ENCODE assay signal across 7 cellular contexts in the genomic region with DNA sequence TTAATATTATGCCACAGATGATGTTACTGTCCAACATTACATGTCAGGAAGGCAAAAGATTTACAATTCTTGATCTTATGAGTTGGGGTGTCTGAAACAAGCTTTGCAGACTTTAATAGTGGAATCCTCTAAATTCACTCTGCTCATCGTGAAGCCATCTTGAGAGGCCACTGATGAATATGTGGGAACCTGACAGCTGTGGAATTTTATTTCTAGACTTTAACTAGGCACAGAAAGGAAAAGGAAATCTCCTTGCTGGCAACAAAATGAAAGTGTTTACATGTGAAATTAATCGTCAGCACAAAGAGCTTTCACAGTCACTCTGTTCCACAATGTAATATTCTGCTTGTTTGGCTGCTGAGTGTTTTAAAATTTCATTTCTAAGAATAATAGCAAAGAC. TPM values are rescaled to one million over a fixed set of nuclear protein-coding genes. Genes with fewer than 3 reads are reported as not detected.
DNase-seq lines count a peak whose midpoint lies in the region; ATAC-seq and TF ChIP-seq lines count a peak whose summit lies in the region.

No MANE protein-coding gene starts in this region.

- H3K4me2 ChIP-seq in GM23248 (ENCODE audit: unreplicated experiment) = peak overlapping the region; percentile 99

- H4K20me1 ChIP-seq in GM23248 (ENCODE audit: insufficient read depth) = no peaks in the 10 kb centered on the region

- peak overlapping the region; percentile 51 for H3K9ac ChIP-seq in GM23248

- H3K27me3 Mint-ChIP-seq in endothelial cell (ENCODE audit: unreplicated experiment) = no peaks in the 10 kb centered on the region

- peaks cover 21% of the 10 kb centered on the region for H3K4me1 Mint-ChIP-seq in endothelial cell (ENCODE audit: unreplicated experiment)

- peaks cover 99% of the 10 kb centered on the region for H3F3A ChIP-seq in GM23248 (ENCODE audit: insufficient read depth)

- H3K4me3 ChIP-seq in GM23248 = peak overlapping the region; percentile 53
- peak overlapping the region; percentile 31 for H3K4me3 ChIP-seq in epithelial cell of proximal tubule (ENCODE audit: low read depth, low read length)
- H3K4me3 ChIP-seq in psoas muscle = peak overlapping the region; percentile 37
- no peak overlapping the region for H3K4me3 ChIP-seq in mucosa of descending colon

- no peaks in the 10 kb centered on the region for H3K27me3 ChIP-seq in GM23248 (replicated peaks; ENCODE audit: insufficient read depth)
- no peaks in the 10 kb centered on the region for H3K27me3 ChIP-seq in psoas muscle (ENCODE audit: insufficient read depth in 3 of 3, low read length in 2 of 3)

- H3K9me3 ChIP-seq in GM23248 (ENCODE audit: low read depth) (no peaks in the 10 kb centered on the region), psoas muscle (no peaks in the 10 kb centered on the region), mucosa of descending colon (no peaks in the 10 kb centered on the region)

- ATAC-seq in psoas muscle (peak in 2 of 4 donors; percentile 13 to 21), mucosa of descending colon (no peak)

- H3K9me3 Mint-ChIP-seq in endothelial cell (ENCODE audit: unreplicated experiment) = no peaks in the 10 kb centered on the region

- in situ Hi-C loops in GM23248 (cut with MboI) = no loop called here

- DNase-seq in GM23248 (no peak), NCI-H69 (lab: John Stamatoyannopoulos, UW) (peak; percentile 63), epithelial cell of proximal tubule (ENCODE audit: low read depth) (no peak), psoas muscle (no peak), mucosa of descending colon (no peak), endothelial cell (ENCODE audit: low spot score) (no peak), LoVo (ENCODE audit: low spot score) (no peak)

- H2AFZ ChIP-seq in GM23248 = no peak overlapping the region

- H3K4me3 Mint-ChIP-seq in endothelial cell (ENCODE audit: unreplicated experiment) = no peak overlapping the region

- no peak overlapping the region for H3K27ac Mint-ChIP-seq in endothelial cell (ENCODE audit: unreplicated experiment)

- no peaks in the 10 kb centered on the region for H3K9me2 ChIP-seq in GM23248 (ENCODE audit: insufficient read depth)

- intact Hi-C loops in psoas muscle (cut with DNase I) (no loop called here), mucosa of descending colon (cut with DNase I, micrococcal nuclease) (no loop called here)

- peaks cover 100% of the 10 kb centered on the region for H3K4me1 ChIP-seq in GM23248 (ENCODE audit: insufficient read depth)
- H3K4me1 ChIP-seq in psoas muscle = peaks cover 82% of the 10 kb centered on the region
- peaks cover 15% of the 10 kb centered on the region for H3K4me1 ChIP-seq in mucosa of descending colon (ENCODE audit: low read depth)

- H3K27ac ChIP-seq in GM23248 (peak overlapping the region; percentile 93), psoas muscle (peak overlapping the region; percentile 59)

- 2 to 8% methylated on average over 2 of the region's 2 CpGs for whole genome bisulfite sequencing in GM23248 (ENCODE audit: low coverage in 1 of 2, low lambda C conversion rate in 2 of 2, missing lambda C conversion rate in 2 of 2), 2 experiments
- WGBS in psoas muscle, 3 donors = 14 to 19% (median 18%) methylated on average over 2 of the region's 2 CpGs

- peaks cover 100% of the 10 kb centered on the region for H3K79me2 ChIP-seq in GM23248 (ENCODE audit: insufficient read depth)

- H3K36me3 Mint-ChIP-seq in endothelial cell (ENCODE audit: low read depth, unreplicated experiment) = no peaks in the 10 kb centered on the region

- TF ChIP-seq CTCF in epithelial cell of proximal tubule (conservative IDR thresholded peaks at IDR 0.05; ENCODE audit: low read depth, low read length) = no peak
- TF ChIP-seq CTCF in psoas muscle (IDR thresholded peaks at IDR 0.05) = no peak
- TF ChIP-seq CTCF in mucosa of descending colon (IDR thresholded peaks at IDR 0.05) = no peak
- TF ChIP-seq CTCF in endothelial cell (IDR thresholded peaks at IDR 0.05; ENCODE audit: unreplicated experiment) = no peak

- peaks cover 52% of the 10 kb centered on the region for H3K36me3 ChIP-seq in GM23248 (ENCODE audit: low read depth)
- H3K36me3 ChIP-seq in psoas muscle (ENCODE audit: insufficient read depth in 1 of 2, low read depth in 1 of 2) = no peaks in the 10 kb centered on the region
- H3K36me3 ChIP-seq in mucosa of descending colon (ENCODE audit: low read depth) = no peaks in the 10 kb centered on the region

RNA-seq across cellular contexts. Expression of a gene that starts 14.8 kb away (rescaled TPM):
- total RNA-seq in GM23248 (2014; rRNA removed; shearing (Covaris generic)) = 1,282 and 1,485 TPM in 2 replicates
- polyA plus RNA-seq in GM23248 (2016; fragmentation: Nextera tagmentation; extraction: Ambion mirVana) = 1,378 and 1,415 TPM in 2 replicates
- total RNA-seq in epithelial cell of proximal tubule = 31.8 and 58.6 TPM in 2 replicates
- total RNA-seq in psoas muscle = 10 to 100 TPM in 1 of 4 donors, 1 to 10 TPM in 3; 5.5 to 15.1 (median 7.4) TPM
- polyA plus RNA-seq in psoas muscle = 1 to 10 TPM; 4.7 to 4.8 (median 4.7) TPM
- 10 to 100 TPM; 16.8 to 24.0 (median 18.1) TPM for total RNA-seq in mucosa of descending colon
- total RNA-seq in endothelial cell (ENCODE audit: unreplicated experiment) = 218 TPM
